Comparison of ENCODE assay signal across 12 cellular contexts in genomic region chr9:116155700-116156045, GRCh38. TPM values are rescaled to one million over a fixed set of nuclear protein-coding genes. Genes with fewer than 3 reads are reported as not detected.
A peak's percentile ranks its signal among the peaks of the same experiment; 100 is the strongest.
DNase-seq lines count a peak whose midpoint lies in the region; ATAC-seq, FAIRE-seq and TF ChIP-seq lines count a peak whose summit lies in the region.
"Had no signal": no experiment of that assay in that cellular context is flagged by ENCODE, and none has a peak within 500 bp of the region (broad histone marks: within the 10 kb centered on the region; RNA-seq: fewer than 3 reads in every experiment).

No MANE protein-coding gene starts in this region.

- peaks cover 22% of the 10 kb centered on the region for H4K20me1 ChIP-seq in SK-N-SH (ENCODE audit: insufficient read depth)

- TF ChIP-seq EP300 in SK-N-SH (IDR thresholded peaks at IDR 0.05; ENCODE audit: borderline replicate concordance in 1 of 2, low read depth in 1 of 2, low read length in 1 of 2), result no peak

- WGBS in SK-N-SH (ENCODE audit: low lambda C conversion rate), result 2% methylated on average over 10 of the region's 10 CpGs

- H3K79me2 ChIP-seq in SK-N-SH (ENCODE audit: insufficient read depth) (peaks cover 67% of the 10 kb centered on the region), parathyroid adenoma (peaks cover 20% of the 10 kb centered on the region)

- POLR2A ChIA-PET in SK-N-SH (lab: Yijun Ruan, JAX), result no interaction called here

- TF ChIP-seq CTCF in SK-N-SH (IDR thresholded peaks at IDR 0.05) (no peak), parathyroid adenoma (IDR thresholded peaks at IDR 0.05) (no peak)

- H3K9ac ChIP-seq in SK-N-SH, result peak overlapping the region; percentile 99
- no peak overlapping the region for H3K9ac ChIP-seq in parathyroid adenoma
- H3K9ac ChIP-seq: KMS-11 had no signal

- H3K4me3 ChIP-seq in SK-N-SH (ENCODE audit: low read depth in 2 of 2, low read length in 1 of 2) (peak overlapping the region; percentile 75 to 80), parathyroid adenoma (ENCODE audit: low read depth, low read length) (peak overlapping the region; percentile 82)

- H3K9me3 ChIP-seq in SK-N-SH, result no peaks in the 10 kb centered on the region
- no peaks in the 10 kb centered on the region for H3K9me3 ChIP-seq in parathyroid adenoma (ENCODE audit: control insufficient read depth, low read length)

- H3K4me3 Mint-ChIP-seq in activated T-cell treated with anti-CD3 and anti-CD28 coated beads, Interleukin-2, amount 50 U/mL, for 24 hours, result no peak overlapping the region

- no peak overlapping the region for H3K27ac Mint-ChIP-seq in activated T-cell treated with anti-CD3 and anti-CD28 coated beads, Interleukin-2, amount 50 U/mL, for 24 hours

- peaks cover 81% of the 10 kb centered on the region for H3K27me3 Mint-ChIP-seq in activated T-cell treated with anti-CD3 and anti-CD28 coated beads, Interleukin-2, amount 50 U/mL, for 24 hours

- CTCF ChIA-PET in SK-N-SH (lab: Yijun Ruan, JAX), result interaction anchor here (0.6 to 1.9 kb wide), 5 partner anchors 8 to 416 kb away, joined by 3 to 9 read pairs (median 4); no protein-coding TSS in a partner anchor

- ATAC-seq in GM18858 (IDR thresholded peaks at IDR 0.05; ENCODE audit: unreplicated experiment), result no peak

- H3F3A ChIP-seq in SK-N-SH (replicated peaks; ENCODE audit: insufficient read depth), result peaks cover 43% of the 10 kb centered on the region

- peak overlapping the region; percentile 91 for H3K4me2 ChIP-seq in SK-N-SH
- H3K4me2 ChIP-seq in parathyroid adenoma (ENCODE audit: low read length), result peak overlapping the region; percentile 83
- H3K4me2 ChIP-seq: KMS-11 had no signal

- H3K4me1 Mint-ChIP-seq in activated T-cell treated with anti-CD3 and anti-CD28 coated beads, Interleukin-2, amount 50 U/mL, for 24 hours (ENCODE audit: low read depth), result peaks cover 13% of the 10 kb centered on the region

- no peaks in the 10 kb centered on the region for H3K9me2 ChIP-seq in SK-N-SH

- H3K27ac ChIP-seq in SK-N-SH (ENCODE audit: low read depth in 2 of 2, low read length in 1 of 2) (peak overlapping the region; percentile 53 to 94; a peak in 3 of 4 replicates), parathyroid adenoma (peak overlapping the region; percentile 89)
- H3K27ac ChIP-seq: KMS-11 had no signal

- no peaks in the 10 kb centered on the region for H3K27me3 ChIP-seq in SK-N-SH (ENCODE audit: insufficient read depth)
- no peaks in the 10 kb centered on the region for H3K27me3 ChIP-seq in parathyroid adenoma (ENCODE audit: control insufficient read depth, insufficient read depth, low read length)

- H3K4me1 ChIP-seq in SK-N-SH (ENCODE audit: control insufficient read depth in 1 of 2, insufficient read depth in 2 of 2, low read depth in 1 of 2, low read length in 1 of 2) (peaks cover 19 to 23% of the 10 kb centered on the region in 2 experiments), parathyroid adenoma (peaks cover 11% of the 10 kb centered on the region)

- TF ChIP-seq RAD21 in SK-N-SH (IDR thresholded peaks at IDR 0.05; ENCODE audit: low read length), result no peak

- peaks cover 3 to 30% of the 10 kb centered on the region in 2 experiments for H3K36me3 ChIP-seq in SK-N-SH (replicated peaks in 1 of 2; ENCODE audit: control insufficient read depth in 1 of 2, insufficient read depth in 2 of 2, low read length in 1 of 2)
- peaks cover 3% of the 10 kb centered on the region for H3K36me3 ChIP-seq in parathyroid adenoma (ENCODE audit: control insufficient read depth, insufficient read depth, low read length)

- DNase-seq in Daoy (ENCODE audit: low read depth), result peak; percentile 77
- DNase-seq in SK-N-SH, result peak; percentile 38
- DNase-seq in foreskin melanocyte, result peak; percentile 13
- no peak for DNase-seq in activated T-cell treated with anti-CD3 and anti-CD28 coated beads, Interleukin-2, amount 50 U/mL, for 24 hours
- DNase-seq in nucleus accumbens (lab: John Stamatoyannopoulos, UW), result no peak
- DNase-seq in GM12892 (ENCODE audit: insufficient read length), result no peak
- DNase-seq: activated effector memory CD4-positive, alpha-beta T cell treated with Interleukin-2 at 50 U/mL for 16 hours; GDM1; SW 1271 had no signal

- H3K9me3 Mint-ChIP-seq in activated T-cell treated with anti-CD3 and anti-CD28 coated beads, Interleukin-2, amount 50 U/mL, for 24 hours, result no peaks in the 10 kb centered on the region

- H2AFZ ChIP-seq in SK-N-SH (ENCODE audit: low read depth) (no peak overlapping the region), parathyroid adenoma (peak overlapping the region; percentile 58)

- no peak for FAIRE-seq in GM12892 (lab: Jason Lieb, UNC)

- no peak for TF ChIP-seq POLR2A in GM12892 (IDR thresholded peaks at IDR 0.05; ENCODE audit: low read depth, low read length)

- H3K36me3 Mint-ChIP-seq in activated T-cell treated with anti-CD3 and anti-CD28 coated beads, Interleukin-2, amount 50 U/mL, for 24 hours (ENCODE audit: low read depth), result no peaks in the 10 kb centered on the region

TF ChIP-seq in SK-N-SH, 30 proteins besides CTCF, POLR2A, EP300 and RAD21:
- TF ChIP-seq JUND (IDR thresholded peaks at IDR 0.05) (peak; percentile 29; the same call in 1 of the 2 replicates), FOSL2 (IDR thresholded peaks at IDR 0.05; ENCODE audit: borderline replicate concordance, low read depth) (no peak)

RNA-seq across cellular contexts. Expression of gene PAPPA, which starts 2.1 kb away (rescaled TPM):
- 8.3 and 9.9 TPM in 2 replicates for total RNA-seq in Daoy (2014; rRNA removed; shearing (Covaris generic))
- 44.5 and 45.1 TPM in 2 replicates for polyA plus RNA-seq in SK-N-SH (2012; rRNA removed)
- 31.9 and 38.4 TPM in 2 replicates for polyA plus RNA-seq in SK-N-SH (2012; cell fraction: cytosol; rRNA removed)
- 44.9 and 75.9 TPM in 2 replicates for polyA plus RNA-seq in SK-N-SH (2012; cell fraction: nucleus; rRNA removed)
- polyA plus RNA-seq in GM12892 (2012; ENCODE audit: missing spikeins), result 0.13 TPM

Comparison
In these comparisons a context has a peak if more than half of its experiments do, and no peak if none do; other contexts are left out.
1. DNase-seq: peak in Daoy (single experiment), SK-N-SH (single experiment) and foreskin melanocyte (single experiment); none in activated T-cell treated with anti-CD3 and anti-CD28 coated beads, Interleukin-2, amount 50 U/mL, for 24 hours (single experiment), nucleus accumbens (0 of 56) and GM12892 (single experiment).